In genomic region chr3:23519548-23520208, GRCh38 we compare ENCODE assay signal across 15 cellular contexts.
DNase-seq lines count a peak whose midpoint lies in the region; ATAC-seq and TF ChIP-seq lines count a peak whose summit lies in the region.
"Had no signal": no experiment of that assay in that cellular context is flagged by ENCODE, and none has a peak within 500 bp of the region (broad histone marks: within the 10 kb centered on the region; RNA-seq: fewer than 3 reads in every experiment).

No MANE protein-coding gene starts in this region.

- peak; percentile 83 for ATAC-seq in GM18868 (IDR thresholded peaks at IDR 0.05; ENCODE audit: unreplicated experiment)
- ATAC-seq in GM21786 (IDR thresholded peaks at IDR 0.05; ENCODE audit: unreplicated experiment): peak; percentile 81
- ATAC-seq in HG03342 (IDR thresholded peaks at IDR 0.05; ENCODE audit: unreplicated experiment): peak; percentile 62
- ATAC-seq in naive B cell (ENCODE audit: low read depth in 2 of 2): peak; percentile 89 to 93

- peaks cover 0 to 14% (median 12%) of the 10 kb centered on the region in 4 donors for H3K4me1 ChIP-seq in esophagus muscularis mucosa

- no peaks in the 10 kb centered on the region for H3K27me3 ChIP-seq in esophagus muscularis mucosa
- H3K27me3 ChIP-seq: brain microvascular endothelial cell, hepatocyte, SJSA1 had no signal

- peaks cover 0 to 5% of the 10 kb centered on the region in 2 donors for H3K36me3 Mint-ChIP-seq in naive B cell
- no peaks in the 10 kb centered on the region for H3K36me3 Mint-ChIP-seq in T-helper 2 cell treated with Interferon-gamma antibody and Interleukin-4, amounts not matched to agents 5 μg/mL and 100 μg/mL, for 36 hours (ENCODE audit: low read depth)

- H3K4me3 ChIP-seq in esophagus muscularis mucosa: no peak overlapping the region
- H3K4me3 ChIP-seq: hepatocyte, SJSA1 had no signal

- no peak for TF ChIP-seq POLR2A in esophagus muscularis mucosa (IDR thresholded peaks at IDR 0.05; ENCODE audit: low read depth)

- H3K4me1 Mint-ChIP-seq in naive B cell: peaks cover 40 to 46% (median 45%) of the 10 kb centered on the region in 3 donors
- H3K4me1 Mint-ChIP-seq in T-helper 2 cell treated with Interferon-gamma antibody and Interleukin-4, amounts not matched to agents 5 μg/mL and 100 μg/mL, for 36 hours (ENCODE audit: low read depth): no peaks in the 10 kb centered on the region

- DNase-seq in naive B cell: peak; percentile 15
- no peak for DNase-seq in OCI-M2 (lab: John Stamatoyannopoulos, UW; ENCODE audit: unreplicated experiment)
- no peak for DNase-seq in NCI-H2029 (lab: John Stamatoyannopoulos, UW)
- DNase-seq in T-helper 2 cell treated with Interferon-gamma antibody and Interleukin-4, amounts not matched to agents 5 μg/mL and 100 μg/mL, for 36 hours (ENCODE audit: low spot score): no peak
- DNase-seq in esophagus muscularis mucosa (ENCODE audit: extremely low spot score): no peak
- DNase-seq: brain microvascular endothelial cell; CD4-positive, alpha-beta T cell; HCEC 1CT; NCI-H187; nucleus accumbens had no signal

- no peaks in the 10 kb centered on the region for H3K36me3 ChIP-seq in esophagus muscularis mucosa
- H3K36me3 ChIP-seq: brain microvascular endothelial cell, SJSA1 had no signal

- WGBS in esophagus muscularis mucosa: 90% methylated on average over 4 of the region's 4 CpGs

- H3K9me3 Mint-ChIP-seq in naive B cell: no peaks in the 10 kb centered on the region
- H3K9me3 Mint-ChIP-seq in T-helper 2 cell treated with Interferon-gamma antibody and Interleukin-4, amounts not matched to agents 5 μg/mL and 100 μg/mL, for 36 hours: no peaks in the 10 kb centered on the region
- H3K9me3 Mint-ChIP-seq: CD4-positive, alpha-beta T cell had no signal

- peak overlapping the region in 7 of 8 donors; percentile 34 to 71 (median 49) for H3K4me3 Mint-ChIP-seq in naive B cell
- H3K4me3 Mint-ChIP-seq in T-helper 2 cell treated with Interferon-gamma antibody and Interleukin-4, amounts not matched to agents 5 μg/mL and 100 μg/mL, for 36 hours: no peak overlapping the region
- H3K4me3 Mint-ChIP-seq: CD4-positive, alpha-beta T cell had no signal

- intact Hi-C loops in esophagus muscularis mucosa (cut with DNase I): no loop called here

- H3K9me3 ChIP-seq in esophagus muscularis mucosa: no peaks in the 10 kb centered on the region
- H3K9me3 ChIP-seq: SJSA1 had no signal

- no peak overlapping the region for H3K27ac ChIP-seq in esophagus muscularis mucosa (replicated peaks in 1 of 4)
- H3K27ac ChIP-seq: brain microvascular endothelial cell, hepatocyte, SJSA1 had no signal

- H3K27me3 Mint-ChIP-seq in naive B cell: no peaks in the 10 kb centered on the region
- H3K27me3 Mint-ChIP-seq in T-helper 2 cell treated with Interferon-gamma antibody and Interleukin-4, amounts not matched to agents 5 μg/mL and 100 μg/mL, for 36 hours (ENCODE audit: low read depth): peaks cover 3% of the 10 kb centered on the region
- H3K27me3 Mint-ChIP-seq: CD4-positive, alpha-beta T cell had no signal

- TF ChIP-seq EP300 in esophagus muscularis mucosa (IDR thresholded peaks at IDR 0.05): no peak

- TF ChIP-seq CTCF in esophagus muscularis mucosa (IDR thresholded peaks at IDR 0.05): no peak

- H3K27ac Mint-ChIP-seq in naive B cell: peak overlapping the region in 4 of 6 donors; percentile 8 to 85 (median 44)
- no peak overlapping the region for H3K27ac Mint-ChIP-seq in T-helper 2 cell treated with Interferon-gamma antibody and Interleukin-4, amounts not matched to agents 5 μg/mL and 100 μg/mL, for 36 hours
- H3K27ac Mint-ChIP-seq: CD4-positive, alpha-beta T cell had no signal
